In genomic region chr15:34101366-34102174, GRCh38 we compare ENCODE assay signal across 8 cellular contexts. TPM values are rescaled to one million over a fixed set of nuclear protein-coding genes. Genes with fewer than 3 reads are reported as not detected.
DNase-seq lines count a peak whose midpoint lies in the region; ATAC-seq and TF ChIP-seq lines count a peak whose summit lies in the region.

TSS of gene EMC7 (minus strand) at chr15:34101862. CDS start at chr15:34101839, 23 bp downstream.
TSS of gene PGBD4 (plus strand) at chr15:34102083. CDS start at chr15:34102532, 449 bp downstream.

- peak within 1 kb of the TSS; percentile 98 to 100 (median 99) for H3K27ac Mint-ChIP-seq in CD4-positive, CD25-positive, alpha-beta regulatory T cell

- no peaks in the 10 kb centered on the region for H3K36me3 ChIP-seq in CD4-positive, CD25-positive, alpha-beta regulatory T cell (ENCODE audit: control insufficient read depth, insufficient read depth, low read length)
- no peaks in the 10 kb centered on the region for H3K36me3 ChIP-seq in left lung

- H3K4me3 ChIP-seq in CD4-positive, CD25-positive, alpha-beta regulatory T cell (ENCODE audit: low read depth, low read length): peak within 1 kb of the TSS; percentile 99
- H3K4me3 ChIP-seq in left lung: peak within 1 kb of the TSS; percentile 70 to 87

- no peaks in the 10 kb centered on the region for H3K9me3 ChIP-seq in CD4-positive, CD25-positive, alpha-beta regulatory T cell (ENCODE audit: control insufficient read depth in 2 of 2, low read length in 2 of 2)
- no peaks in the 10 kb centered on the region for H3K9me3 ChIP-seq in left lung

- peaks cover 28% of the 10 kb centered on the region for H3K4me1 ChIP-seq in CD4-positive, CD25-positive, alpha-beta regulatory T cell (ENCODE audit: control insufficient read depth, insufficient read depth, low read length, poor library complexity, severe bottlenecking)
- H3K4me1 ChIP-seq in left lung: peaks cover 10 to 20% of the 10 kb centered on the region in 2 donors

- H3K27ac ChIP-seq in CD4-positive, CD25-positive, alpha-beta regulatory T cell (ENCODE audit: insufficient read depth, low read length, poor library complexity, severe bottlenecking): peak within 1 kb of the TSS; percentile 96
- H3K27ac ChIP-seq in left lung: peak within 1 kb of the TSS; percentile 87 to 90

- TF ChIP-seq CTCF in left lung (IDR thresholded peaks at IDR 0.05): no peak

- intact Hi-C loops in left lung (cut with DNase I): no loop called here

- no peaks in the 10 kb centered on the region for H3K27me3 ChIP-seq in CD4-positive, CD25-positive, alpha-beta regulatory T cell (ENCODE audit: control insufficient read depth, insufficient read depth, low read length)
- no peaks in the 10 kb centered on the region for H3K27me3 ChIP-seq in left lung

- H3K36me3 Mint-ChIP-seq in CD4-positive, CD25-positive, alpha-beta regulatory T cell: peaks cover 6% of the 10 kb centered on the region

- peak; percentile 99 for DNase-seq in CD4-positive, CD25-positive, alpha-beta regulatory T cell
- DNase-seq in NCI-H774 (lab: John Stamatoyannopoulos, UW) (peak; percentile 97), dermis blood vessel endothelial cell (peak; percentile 100), left lung (peak; percentile 98 to 99)
- peak; percentile 98 to 99 for DNase-seq in activated CD4-positive, alpha-beta T cell treated with anti-CD3 and anti-CD28 coated beads, Interleukin-2, amount 50 U/mL, for 48 hours
- peak; percentile 99 for DNase-seq in stimulated activated CD4-positive, alpha-beta T cell treated with anti-CD3 and anti-CD28 coated beads, Interleukin-2, amount 100 ng/mL, for 4 hours (ENCODE audit: low read depth)

- ATAC-seq in CD4-positive, CD25-positive, alpha-beta regulatory T cell (ENCODE audit: low read depth in 2 of 2): peak; percentile 99
- ATAC-seq in GM19438 (IDR thresholded peaks at IDR 0.05; ENCODE audit: low read depth, unreplicated experiment) (peak; percentile 97), HG03571 (IDR thresholded peaks at IDR 0.05; ENCODE audit: unreplicated experiment) (peak; percentile 97), left lung (peak; percentile 98)

- peak within 1 kb of the TSS; percentile 89 to 100 (median 98) for H3K4me3 Mint-ChIP-seq in CD4-positive, CD25-positive, alpha-beta regulatory T cell

- no peaks in the 10 kb centered on the region for H3K27me3 Mint-ChIP-seq in CD4-positive, CD25-positive, alpha-beta regulatory T cell

- H3K9me3 Mint-ChIP-seq in CD4-positive, CD25-positive, alpha-beta regulatory T cell: peaks cover 0 to 7% (median 0%) of the 10 kb centered on the region in 7 donors

- H3K4me1 Mint-ChIP-seq in CD4-positive, CD25-positive, alpha-beta regulatory T cell: peaks cover 16 to 53% (median 36%) of the 10 kb centered on the region in 4 donors

RNA-seq across cellular contexts. Expression of gene EMC7, which starts in this region (rescaled TPM):
- 51.9 TPM for total RNA-seq in CD4-positive, CD25-positive, alpha-beta regulatory T cell
- polyA plus RNA-seq in CD4-positive, CD25-positive, alpha-beta regulatory T cell: 100 to 1,000 TPM; 124 to 172 (median 144) TPM
- total RNA-seq in dermis blood vessel endothelial cell (23.7 and 37.1 TPM in 2 replicates), left lung (10 to 100 TPM; 76.2 to 87.5 TPM)

RNA-seq across cellular contexts. Expression of gene PGBD4, which starts in this region (rescaled TPM):
- total RNA-seq in CD4-positive, CD25-positive, alpha-beta regulatory T cell: 3.6 TPM
- 1 to 10 TPM; 1.4 to 2.6 (median 1.8) TPM for polyA plus RNA-seq in CD4-positive, CD25-positive, alpha-beta regulatory T cell
- 1.2 and 1.3 TPM in 2 replicates for total RNA-seq in dermis blood vessel endothelial cell
- 1 to 10 TPM; 1.1 to 1.8 TPM for total RNA-seq in left lung

Comparison
In these comparisons a context has a peak if more than half of its experiments do, and no peak if none do; other contexts are left out.
1. Peak in every context shown above with its lines: DNase-seq, ATAC-seq, H3K4me3 ChIP-seq and H3K27ac ChIP-seq.